1 cellular context compared by ENCODE assay signal in the genomic region with DNA sequence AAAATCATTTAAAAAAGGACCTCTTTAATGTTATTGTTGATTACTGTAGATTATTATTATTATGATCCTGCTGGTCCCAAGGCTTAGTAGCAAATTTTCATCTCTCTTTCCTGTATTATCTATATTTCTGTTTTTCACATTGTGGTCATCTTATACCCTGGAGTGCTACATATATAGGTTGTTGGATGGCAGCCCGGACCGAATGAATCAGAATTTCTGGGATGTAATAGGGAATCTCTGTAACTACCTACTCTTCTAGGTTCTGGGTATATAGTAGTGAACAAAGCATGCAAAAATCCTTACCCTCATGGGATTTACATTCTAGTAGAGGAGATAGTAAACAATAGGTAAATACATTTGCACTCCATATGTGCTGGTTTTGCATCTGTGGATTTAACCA.
TF ChIP-seq lines count a peak whose summit lies in the region.

No MANE protein-coding gene starts in this region.

TF ChIP-seq in IMR-90, 13 proteins besides CTCF, POLR2A, EP300 and RAD21:
- TF ChIP-seq RFX5 (IDR thresholded peaks at IDR 0.05; ENCODE audit: low read depth, low read length) (no peak), MAFK (IDR thresholded peaks at IDR 0.05; ENCODE audit: low read depth, low read length) (no peak), BHLHE40 (IDR thresholded peaks at IDR 0.05; ENCODE audit: low read depth, low read length) (no peak), ELK1 (IDR thresholded peaks at IDR 0.05; ENCODE audit: borderline replicate concordance, low read depth, low read length) (no peak), NFE2L2 (IDR thresholded peaks at IDR 0.05; ENCODE audit: low read depth, low read length) (no peak), RCOR1 (IDR thresholded peaks at IDR 0.05; ENCODE audit: insufficient replicate concordance, low read length) (no peak), USF2 (IDR thresholded peaks at IDR 0.05; ENCODE audit: low read depth, low read length) (no peak), SMC3 (IDR thresholded peaks at IDR 0.05; ENCODE audit: low read depth, low read length) (no peak), MAZ (IDR thresholded peaks at IDR 0.05; ENCODE audit: borderline replicate concordance, low read depth, low read length) (no peak), MXI1 (IDR thresholded peaks at IDR 0.05; ENCODE audit: borderline replicate concordance, low read depth, low read length) (no peak), FOS (IDR thresholded peaks at IDR 0.05; ENCODE audit: low read depth, low read length) (no peak)
